1 cellular context compared by ENCODE assay signal in the genomic region with DNA sequence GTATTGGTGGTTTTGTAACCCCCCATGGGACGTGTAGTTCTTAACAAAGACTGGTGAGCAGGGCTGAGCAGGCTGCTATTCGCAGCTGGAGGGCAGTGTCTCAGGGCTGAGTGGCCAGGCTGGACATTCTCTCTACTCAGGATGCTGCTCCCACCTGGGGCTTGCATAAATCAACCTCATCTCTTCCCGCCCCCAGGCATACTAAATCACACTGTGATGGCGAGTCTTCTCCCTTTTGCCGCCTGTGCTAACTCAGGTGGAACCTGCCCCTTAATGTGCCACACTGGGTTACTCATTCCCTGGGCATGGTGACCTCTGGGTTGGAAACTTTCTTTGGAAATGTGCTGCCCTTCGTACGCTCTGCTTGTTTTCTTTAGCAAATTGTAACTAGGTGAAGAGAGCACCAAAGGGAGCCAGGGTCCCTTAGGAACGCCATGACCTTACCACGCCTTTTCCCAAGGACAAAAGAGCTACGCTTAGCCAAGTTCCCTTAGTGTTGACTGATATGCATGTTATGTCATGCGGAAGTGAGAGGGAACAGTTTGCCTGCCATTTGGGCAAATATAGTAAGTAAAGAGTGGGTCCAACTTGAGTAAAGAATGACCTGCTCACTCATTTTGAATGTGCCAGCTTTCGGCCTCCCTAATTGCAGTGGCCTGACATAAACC.
TF ChIP-seq lines count a peak whose summit lies in the region.

No MANE protein-coding gene starts in this region.

TF ChIP-seq in HepG2, 621 proteins besides CTCF, POLR2A, EP300 and RAD21 (continued from another document and continues in another):
- TF ChIP-seq, protein P1, sequence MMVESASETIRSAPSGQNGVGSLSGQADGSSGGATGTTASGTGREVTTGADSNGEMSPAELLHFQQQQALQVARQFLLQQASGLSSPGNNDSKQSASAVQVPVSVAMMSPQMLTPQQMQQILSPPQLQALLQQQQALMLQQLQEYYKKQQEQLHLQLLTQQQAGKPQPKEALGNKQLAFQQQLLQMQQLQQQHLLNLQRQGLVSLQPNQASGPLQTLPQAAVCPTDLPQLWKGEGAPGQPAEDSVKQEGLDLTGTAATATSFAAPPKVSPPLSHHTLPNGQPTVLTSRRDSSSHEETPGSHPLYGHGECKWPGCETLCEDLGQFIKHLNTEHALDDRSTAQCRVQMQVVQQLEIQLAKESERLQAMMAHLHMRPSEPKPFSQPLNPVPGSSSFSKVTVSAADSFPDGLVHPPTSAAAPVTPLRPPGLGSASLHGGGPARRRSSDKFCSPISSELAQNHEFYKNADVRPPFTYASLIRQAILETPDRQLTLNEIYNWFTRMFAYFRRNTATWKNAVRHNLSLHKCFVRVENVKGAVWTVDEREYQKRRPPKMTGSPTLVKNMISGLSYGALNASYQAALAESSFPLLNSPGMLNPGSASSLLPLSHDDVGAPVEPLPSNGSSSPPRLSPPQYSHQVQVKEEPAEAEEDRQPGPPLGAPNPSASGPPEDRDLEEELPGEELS (CRISPR knock-in tag; IDR thresholded peaks at IDR 0.05): peak; percentile 23; the same call in 1 of the 2 replicates
- no peak for TF ChIP-seq RBFOX2 (IDR thresholded peaks at IDR 0.05; ENCODE audit: low read depth, low read length)
- TF ChIP-seq ZNF12 (CRISPR knock-in tag; IDR thresholded peaks at IDR 0.05): no peak
- no peak for TF ChIP-seq CAMTA2 (CRISPR knock-in tag; IDR thresholded peaks at IDR 0.05; ENCODE audit: borderline replicate concordance)
- TF ChIP-seq ZNF335 (CRISPR knock-in tag; IDR thresholded peaks at IDR 0.05): no peak
- TF ChIP-seq ATF1 (CRISPR knock-in tag; IDR thresholded peaks at IDR 0.05): no peak
- no peak for TF ChIP-seq ZNF576 (CRISPR knock-in tag; IDR thresholded peaks at IDR 0.05)
- TF ChIP-seq, protein P2, sequence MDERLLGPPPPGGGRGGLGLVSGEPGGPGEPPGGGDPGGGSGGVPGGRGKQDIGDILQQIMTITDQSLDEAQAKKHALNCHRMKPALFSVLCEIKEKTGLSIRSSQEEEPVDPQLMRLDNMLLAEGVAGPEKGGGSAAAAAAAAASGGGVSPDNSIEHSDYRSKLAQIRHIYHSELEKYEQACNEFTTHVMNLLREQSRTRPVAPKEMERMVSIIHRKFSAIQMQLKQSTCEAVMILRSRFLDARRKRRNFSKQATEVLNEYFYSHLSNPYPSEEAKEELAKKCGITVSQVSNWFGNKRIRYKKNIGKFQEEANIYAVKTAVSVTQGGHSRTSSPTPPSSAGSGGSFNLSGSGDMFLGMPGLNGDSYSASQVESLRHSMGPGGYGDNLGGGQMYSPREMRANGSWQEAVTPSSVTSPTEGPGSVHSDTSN (CRISPR knock-in tag; IDR thresholded peaks at IDR 0.05): no peak
- TF ChIP-seq, protein P3, sequence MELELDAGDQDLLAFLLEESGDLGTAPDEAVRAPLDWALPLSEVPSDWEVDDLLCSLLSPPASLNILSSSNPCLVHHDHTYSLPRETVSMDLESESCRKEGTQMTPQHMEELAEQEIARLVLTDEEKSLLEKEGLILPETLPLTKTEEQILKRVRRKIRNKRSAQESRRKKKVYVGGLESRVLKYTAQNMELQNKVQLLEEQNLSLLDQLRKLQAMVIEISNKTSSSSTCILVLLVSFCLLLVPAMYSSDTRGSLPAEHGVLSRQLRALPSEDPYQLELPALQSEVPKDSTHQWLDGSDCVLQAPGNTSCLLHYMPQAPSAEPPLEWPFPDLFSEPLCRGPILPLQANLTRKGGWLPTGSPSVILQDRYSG (CRISPR knock-in tag; IDR thresholded peaks at IDR 0.05): no peak
- TF ChIP-seq ZFX (CRISPR knock-in tag; IDR thresholded peaks at IDR 0.05; ENCODE audit: low read depth): no peak
- no peak for TF ChIP-seq ZNF432 (CRISPR knock-in tag; IDR thresholded peaks at IDR 0.05; ENCODE audit: borderline replicate concordance)
- TF ChIP-seq, protein P4, sequence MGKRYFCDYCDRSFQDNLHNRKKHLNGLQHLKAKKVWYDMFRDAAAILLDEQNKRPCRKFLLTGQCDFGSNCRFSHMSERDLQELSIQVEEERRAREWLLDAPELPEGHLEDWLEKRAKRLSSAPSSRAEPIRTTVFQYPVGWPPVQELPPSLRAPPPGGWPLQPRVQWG (CRISPR knock-in tag; IDR thresholded peaks at IDR 0.05; ENCODE audit: borderline replicate concordance, low read depth): no peak
- TF ChIP-seq, protein P5, sequence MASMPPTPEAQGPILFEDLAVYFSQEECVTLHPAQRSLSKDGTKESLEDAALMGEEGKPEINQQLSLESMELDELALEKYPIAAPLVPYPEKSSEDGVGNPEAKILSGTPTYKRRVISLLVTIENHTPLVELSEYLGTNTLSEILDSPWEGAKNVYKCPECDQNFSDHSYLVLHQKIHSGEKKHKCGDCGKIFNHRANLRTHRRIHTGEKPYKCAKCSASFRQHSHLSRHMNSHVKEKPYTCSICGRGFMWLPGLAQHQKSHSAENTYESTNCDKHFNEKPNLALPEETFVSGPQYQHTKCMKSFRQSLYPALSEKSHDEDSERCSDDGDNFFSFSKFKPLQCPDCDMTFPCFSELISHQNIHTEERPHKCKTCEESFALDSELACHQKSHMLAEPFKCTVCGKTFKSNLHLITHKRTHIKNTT (CRISPR knock-in tag; IDR thresholded peaks at IDR 0.05): no peak
- TF ChIP-seq ZNF564 (CRISPR knock-in tag; IDR thresholded peaks at IDR 0.05): no peak
- TF ChIP-seq ZNF484 (CRISPR knock-in tag; IDR thresholded peaks at IDR 0.05; ENCODE audit: borderline replicate concordance, low read depth): no peak
- no peak for TF ChIP-seq ZNF543 (CRISPR knock-in tag; IDR thresholded peaks at IDR 0.05)
- TF ChIP-seq ZSCAN20 (CRISPR knock-in tag; IDR thresholded peaks at IDR 0.05; ENCODE audit: borderline replicate concordance): no peak
- TF ChIP-seq KDM3A (CRISPR knock-in tag; IDR thresholded peaks at IDR 0.05; ENCODE audit: low read depth): no peak
- TF ChIP-seq, protein P6, sequence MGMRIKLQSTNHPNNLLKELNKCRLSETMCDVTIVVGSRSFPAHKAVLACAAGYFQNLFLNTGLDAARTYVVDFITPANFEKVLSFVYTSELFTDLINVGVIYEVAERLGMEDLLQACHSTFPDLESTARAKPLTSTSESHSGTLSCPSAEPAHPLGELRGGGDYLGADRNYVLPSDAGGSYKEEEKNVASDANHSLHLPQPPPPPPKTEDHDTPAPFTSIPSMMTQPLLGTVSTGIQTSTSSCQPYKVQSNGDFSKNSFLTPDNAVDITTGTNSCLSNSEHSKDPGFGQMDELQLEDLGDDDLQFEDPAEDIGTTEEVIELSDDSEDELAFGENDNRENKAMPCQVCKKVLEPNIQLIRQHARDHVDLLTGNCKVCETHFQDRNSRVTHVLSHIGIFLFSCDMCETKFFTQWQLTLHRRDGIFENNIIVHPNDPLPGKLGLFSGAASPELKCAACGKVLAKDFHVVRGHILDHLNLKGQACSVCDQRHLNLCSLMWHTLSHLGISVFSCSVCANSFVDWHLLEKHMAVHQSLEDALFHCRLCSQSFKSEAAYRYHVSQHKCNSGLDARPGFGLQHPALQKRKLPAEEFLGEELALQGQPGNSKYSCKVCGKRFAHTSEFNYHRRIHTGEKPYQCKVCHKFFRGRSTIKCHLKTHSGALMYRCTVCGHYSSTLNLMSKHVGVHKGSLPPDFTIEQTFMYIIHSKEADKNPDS (CRISPR knock-in tag; IDR thresholded peaks at IDR 0.05): no peak
- TF ChIP-seq, protein P7, sequence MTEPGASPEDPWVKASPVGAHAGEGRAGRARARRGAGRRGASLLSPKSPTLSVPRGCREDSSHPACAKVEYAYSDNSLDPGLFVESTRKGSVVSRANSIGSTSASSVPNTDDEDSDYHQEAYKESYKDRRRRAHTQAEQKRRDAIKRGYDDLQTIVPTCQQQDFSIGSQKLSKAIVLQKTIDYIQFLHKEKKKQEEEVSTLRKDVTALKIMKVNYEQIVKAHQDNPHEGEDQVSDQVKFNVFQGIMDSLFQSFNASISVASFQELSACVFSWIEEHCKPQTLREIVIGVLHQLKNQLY (CRISPR knock-in tag; IDR thresholded peaks at IDR 0.05): no peak
- TF ChIP-seq ZMAT3 (CRISPR knock-in tag; conservative IDR thresholded peaks at IDR 0.05): no peak
- TF ChIP-seq SRF (IDR thresholded peaks at IDR 0.05; ENCODE audit: low read depth, low read length): no peak
- TF ChIP-seq TMF1 (CRISPR knock-in tag; IDR thresholded peaks at IDR 0.05; ENCODE audit: low read depth): no peak
- no peak for TF ChIP-seq ZBTB40 (IDR thresholded peaks at IDR 0.05)
- no peak for TF ChIP-seq ZBTB40 (CRISPR knock-in tag; IDR thresholded peaks at IDR 0.05)
- no peak for TF ChIP-seq RFX3 (CRISPR knock-in tag; IDR thresholded peaks at IDR 0.05)
- TF ChIP-seq ESRRA (CRISPR knock-in tag; IDR thresholded peaks at IDR 0.05; ENCODE audit: low read depth): peak; percentile 95; the same call in 1 of the 2 replicates
- no peak for TF ChIP-seq ZNF770 (CRISPR knock-in tag; IDR thresholded peaks at IDR 0.05)
- TF ChIP-seq FOXK1 (CRISPR knock-in tag; IDR thresholded peaks at IDR 0.05; ENCODE audit: borderline replicate concordance, low read depth): no peak
- TF ChIP-seq SOX5 (CRISPR knock-in tag; IDR thresholded peaks at IDR 0.05; ENCODE audit: borderline replicate concordance): peak; percentile 34; the same call in 1 of the 2 replicates
- TF ChIP-seq DR1 (CRISPR knock-in tag; IDR thresholded peaks at IDR 0.05): no peak
- no peak for TF ChIP-seq TAF15 (IDR thresholded peaks at IDR 0.05; ENCODE audit: low read depth, low read length, poor library complexity, severe bottlenecking)
- no peak for TF ChIP-seq HCFC1 (IDR thresholded peaks at IDR 0.05; ENCODE audit: low read depth, low read length)
